ENCODE assay signal across 8 cellular contexts in genomic region chr3:52253314-52254260, GRCh38.
DNase-seq lines count a peak whose midpoint lies in the region; ATAC-seq and TF ChIP-seq lines count a peak whose summit lies in the region.

No MANE protein-coding gene starts in this region.

- H3K36me3 ChIP-seq in DND-41 (ENCODE audit: insufficient read depth, low read length) = peaks cover 94% of the 10 kb centered on the region

- peaks cover 54% of the 10 kb centered on the region for H3K4me1 ChIP-seq in DND-41 (ENCODE audit: insufficient read depth, low read length)

- H3K9me3 ChIP-seq in DND-41 (ENCODE audit: insufficient read depth, low read length, severe bottlenecking) = no peaks in the 10 kb centered on the region

- H3K9ac ChIP-seq in DND-41 (ENCODE audit: low read depth, low read length) = peak overlapping the region; percentile 34

- ATAC-seq in DND-41 (ENCODE audit: insufficient read depth, low read depth) (peak; percentile 94), GM21717 (IDR thresholded peaks at IDR 0.05; ENCODE audit: unreplicated experiment) (peak; percentile 83)

- H3K79me2 ChIP-seq in DND-41 (ENCODE audit: insufficient read depth, low read length) = peaks cover 31% of the 10 kb centered on the region

- no peaks in the 10 kb centered on the region for H3K27me3 ChIP-seq in DND-41 (ENCODE audit: insufficient read depth, low read length, poor library complexity)

- H2AFZ ChIP-seq in DND-41 (ENCODE audit: low read depth, low read length) = no peak overlapping the region

- peaks cover 43% of the 10 kb centered on the region for H4K20me1 ChIP-seq in DND-41 (ENCODE audit: insufficient read depth, low read length)

- H3K27ac ChIP-seq in DND-41 (ENCODE audit: low read length) = peak overlapping the region; percentile 86

- H3K4me2 ChIP-seq in DND-41 (ENCODE audit: insufficient read depth, low read length) = peak overlapping the region; percentile 48

- peak; percentile 90 for DNase-seq in DND-41
- DNase-seq in Kasumi-1 (lab: John Stamatoyannopoulos, UW) = peak; percentile 94 to 96
- peak; percentile 68 to 84 for DNase-seq in activated CD8-positive, alpha-beta memory T cell treated with anti-CD3 and anti-CD28 coated beads for 4 hours (ENCODE audit: low read depth in 2 of 2)
- DNase-seq in fibroblast of pulmonary artery (ENCODE audit: low read depth) = peak; percentile 36
- peak; percentile 61 to 71 for DNase-seq in stimulated activated CD4-positive, alpha-beta T cell treated with anti-CD3 and anti-CD28 coated beads, Interleukin-12 subunit alpha, Interleukin-12 subunit beta, amount 100 ng/mL, for 24 hours (ENCODE audit: low read depth in 2 of 2)
- DNase-seq in amniotic stem cell (lab: John Stamatoyannopoulos, UW) = no peak
- DNase-seq in OCI-M2 (lab: John Stamatoyannopoulos, UW; ENCODE audit: unreplicated experiment) = no peak

- peak; percentile 10 for TF ChIP-seq CTCF in DND-41 (IDR thresholded peaks at IDR 0.05; ENCODE audit: borderline replicate concordance, extremely low read depth, low read length, poor library complexity, severe bottlenecking)
- TF ChIP-seq CTCF in fibroblast of pulmonary artery (IDR thresholded peaks at IDR 0.05; ENCODE audit: low read length, missing control alignments) = no peak

- H3K4me3 ChIP-seq in DND-41 (ENCODE audit: low read depth in 1 of 2, low read length in 2 of 2) (peak overlapping the region in 1 of 2 experiments; percentile 8; a peak in 1 of 4 replicates), fibroblast of pulmonary artery (replicated peaks; ENCODE audit: low read depth, low read length) (no peak overlapping the region)

Comparison
In these comparisons a context has a peak if more than half of its experiments do, and no peak if none do; other contexts are left out.
1. DNase-seq: peak in DND-41 (single experiment), Kasumi-1 (2 of 2), activated CD8-positive, alpha-beta memory T cell treated with anti-CD3 and anti-CD28 coated beads for 4 hours (2 of 2), fibroblast of pulmonary artery (single experiment) and stimulated activated CD4-positive, alpha-beta T cell treated with anti-CD3 and anti-CD28 coated beads, Interleukin-12 subunit alpha, Interleukin-12 subunit beta, amount 100 ng/mL, for 24 hours (2 of 2); none in amniotic stem cell (single experiment) and OCI-M2 (single experiment).